In the genomic region with DNA sequence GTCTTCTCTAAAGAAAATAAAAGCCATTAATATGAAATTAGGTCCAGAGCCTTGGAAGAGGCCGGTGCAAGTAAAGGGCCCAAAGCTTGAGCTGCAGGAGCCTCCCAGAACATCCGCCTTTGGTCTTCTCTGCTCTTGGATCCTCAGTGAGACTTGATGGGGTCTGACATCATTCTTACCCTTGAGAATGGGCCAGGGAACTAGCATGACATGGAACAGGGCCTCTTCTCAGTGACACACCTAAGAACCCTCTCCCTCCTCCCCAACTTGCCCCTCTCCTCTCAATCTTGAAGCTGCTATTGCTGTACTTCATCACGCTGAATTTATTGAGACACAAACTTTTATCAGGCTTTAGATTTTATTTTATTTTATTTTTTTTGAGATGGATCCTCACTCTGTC, we compare ENCODE assay signal across 10 cellular contexts. TPM values are rescaled to one million over a fixed set of nuclear protein-coding genes. Genes with fewer than 3 reads are reported as not detected.
DNase-seq lines count a peak whose midpoint lies in the region; ATAC-seq and TF ChIP-seq lines count a peak whose summit lies in the region.
"Had no signal": no experiment of that assay in that cellular context is flagged by ENCODE, and none has a peak within 500 bp of the region (broad histone marks: within the 10 kb centered on the region; RNA-seq: fewer than 3 reads in every experiment).

No MANE protein-coding gene starts in this region.

- in situ Hi-C loops in brain microvascular endothelial cell (cut with HindIII; ENCODE audit: low pct_ligation_motif_present, low sequenced_read_pairs), result no loop called here

- WGBS in testis, 2 donors, result 77 to 83% methylated on average over 3 of the region's 3 CpGs

- ATAC-seq in HG03025 (IDR thresholded peaks at IDR 0.05; ENCODE audit: low FRiP score, unreplicated experiment), result no peak

- H3K4me1 ChIP-seq in HEK293 (ENCODE audit: control insufficient read depth, insufficient read depth, low read length) (peaks cover 12% of the 10 kb centered on the region), muscle layer of duodenum (ENCODE audit: control insufficient read depth in 1 of 2, insufficient read depth in 2 of 2, low read length in 2 of 2) (peaks cover 24 to 39% of the 10 kb centered on the region in 2 donors), testis (peaks cover 49% of the 10 kb centered on the region), BE2C (no peaks in the 10 kb centered on the region)

- no peak for DNase-seq in brain microvascular endothelial cell
- no peak for DNase-seq in testis
- no peak for DNase-seq in ecto neural progenitor cell (ENCODE audit: low spot score)
- no peak for DNase-seq in BE2C
- DNase-seq in activated T-cell treated with anti-CD3 and anti-CD28 coated beads for 4 hours, result no peak
- DNase-seq: NCI-H1930, NCI-H526 had no signal

- no peak for TF ChIP-seq CTCF in HEK293 (tag by site-specific recombination; IDR thresholded peaks at IDR 0.05)
- TF ChIP-seq CTCF in brain microvascular endothelial cell (IDR thresholded peaks at IDR 0.05; ENCODE audit: low read depth, low read length, missing control alignments), result no peak
- TF ChIP-seq CTCF in testis (IDR thresholded peaks at IDR 0.05), result no peak
- no peak for TF ChIP-seq CTCF in BE2C (IDR thresholded peaks at IDR 0.05; ENCODE audit: low read depth, low read length)

- POLR2A ChIA-PET in HEK293 (lab: Yijun Ruan, JAX), result no interaction called here

- H3K9me3 ChIP-seq in HEK293 (ENCODE audit: control insufficient read depth, insufficient read depth, low read depth, low read length), result no peaks in the 10 kb centered on the region
- H3K9me3 ChIP-seq in muscle layer of duodenum (ENCODE audit: control insufficient read depth in 1 of 2, low read length in 2 of 2), result no peaks in the 10 kb centered on the region
- H3K9me3 ChIP-seq in testis, result no peaks in the 10 kb centered on the region
- no peaks in the 10 kb centered on the region for H3K9me3 ChIP-seq in BE2C

- TF ChIP-seq POLR2A in testis (IDR thresholded peaks at IDR 0.05), result no peak

- H3K4me3 ChIP-seq in HEK293 (ENCODE audit: low read depth, low read length) (no peak overlapping the region), brain microvascular endothelial cell (ENCODE audit: low read depth, low read length) (no peak overlapping the region), muscle layer of duodenum (ENCODE audit: low read depth in 1 of 2, low read length in 2 of 2) (no peak overlapping the region), testis (no peak overlapping the region), BE2C (ENCODE audit: low read depth, low read length) (no peak overlapping the region)

- H3K36me3 ChIP-seq in HEK293 (ENCODE audit: control insufficient read depth in 2 of 2, insufficient read depth in 1 of 2, low read length in 2 of 2), result no peaks in the 10 kb centered on the region
- no peaks in the 10 kb centered on the region for H3K36me3 ChIP-seq in brain microvascular endothelial cell (replicated peaks)
- no peaks in the 10 kb centered on the region for H3K36me3 ChIP-seq in muscle layer of duodenum (ENCODE audit: control insufficient read depth in 1 of 2, insufficient read depth in 2 of 2, low read length in 2 of 2)
- no peaks in the 10 kb centered on the region for H3K36me3 ChIP-seq in testis (ENCODE audit: low read depth, missing control alignments)
- no peaks in the 10 kb centered on the region for H3K36me3 ChIP-seq in BE2C

- H3K27ac ChIP-seq in HEK293 (ENCODE audit: extremely low read depth, low read depth, low read length) (0 out of 2 replicates have a peak overlapping the region, but pooled peaks have one; percentile 14), brain microvascular endothelial cell (peak overlapping the region; percentile 96), muscle layer of duodenum (ENCODE audit: low read length) (peak overlapping the region; percentile 60), testis (peak overlapping the region; percentile 83 to 90)

- H3K27me3 ChIP-seq in brain microvascular endothelial cell (replicated peaks), result no peaks in the 10 kb centered on the region
- H3K27me3 ChIP-seq in muscle layer of duodenum (ENCODE audit: low read depth, low read length), result no peaks in the 10 kb centered on the region
- no peaks in the 10 kb centered on the region for H3K27me3 ChIP-seq in testis
- H3K27me3 ChIP-seq in BE2C, result no peaks in the 10 kb centered on the region

- CTCF ChIA-PET in HEK293 (lab: Yijun Ruan, JAX), result no interaction called here

- intact Hi-C loops in testis (cut with DNase I; ENCODE audit: low total_unique reads), result loop anchor here (10.0 kb wide), 1 partner anchor 46 kb away; no protein-coding TSS in a partner anchor

TF ChIP-seq in HEK293, 187 proteins besides CTCF, POLR2A, EP300 and RAD21:
- TF ChIP-seq ZBTB20 (tag by site-specific recombination; IDR thresholded peaks at IDR 0.05) (peak; percentile 70), ZNF23 (tag by site-specific recombination; IDR thresholded peaks at IDR 0.05; ENCODE audit: borderline replicate concordance) (no peak)
TF ChIP-seq in HEK293: peak in this region for 1.

RNA-seq across cellular contexts. Expression of gene SRSF10, which starts 40.3 kb away (rescaled TPM):
- total RNA-seq in testis, result 100 to 1,000 TPM; 124 to 141 TPM
- 113 TPM for polyA plus RNA-seq in testis (ENCODE audit: insufficient read depth, low read depth, low replicate concordance)
- polyA plus RNA-seq in BE2C (2012; ENCODE audit: insufficient read depth, insufficient read length, low read depth), result 57.4 TPM

Comparison
In these comparisons a context has a peak if more than half of its experiments do, and no peak if none do; other contexts are left out.
1. H3K27ac ChIP-seq: peak in every context shown above with its lines; median percentile 96 in brain microvascular endothelial cell; 86 in testis; 60 in muscle layer of duodenum; 14 in HEK293.